1 cellular context compared by ENCODE assay signal in genomic region chr4:183444149-183444952, GRCh38.
TF ChIP-seq lines count a peak whose summit lies in the region.

CDKN2AIP (plus strand) TSS chr4:183444636; CDS start chr4:183444798, 162 bp downstream.

TF ChIP-seq in HepG2, 621 proteins besides CTCF, POLR2A, EP300 and RAD21 (continued from another document and continues in another):
- peak; percentile 98 for TF ChIP-seq ARID4A (CRISPR knock-in tag; IDR thresholded peaks at IDR 0.05; ENCODE audit: borderline replicate concordance)
- no peak for TF ChIP-seq SCMH1 (CRISPR knock-in tag; IDR thresholded peaks at IDR 0.05; ENCODE audit: borderline replicate concordance)
- TF ChIP-seq ZNF782 (CRISPR knock-in tag; IDR thresholded peaks at IDR 0.05; ENCODE audit: borderline replicate concordance), result no peak; the same call in 1 of the 2 replicates
- TF ChIP-seq SALL1 (CRISPR knock-in tag; IDR thresholded peaks at IDR 0.05), result peak; percentile 75
- 0 out of 2 replicates have a peak, but pooled peaks have one; percentile 20 for TF ChIP-seq ZNF331 (CRISPR knock-in tag; IDR thresholded peaks at IDR 0.05)
- TF ChIP-seq IRX3 (CRISPR knock-in tag; IDR thresholded peaks at IDR 0.05; ENCODE audit: borderline replicate concordance, low read depth), result no peak; the same call in 1 of the 2 replicates
- TF ChIP-seq SSRP1 (CRISPR knock-in tag; IDR thresholded peaks at IDR 0.05), result no peak; the same call in 1 of the 2 replicates
- TF ChIP-seq MTA3 (CRISPR knock-in tag; IDR thresholded peaks at IDR 0.05), result no peak
- TF ChIP-seq ZNF891 (CRISPR knock-in tag; IDR thresholded peaks at IDR 0.05), result no peak; the same call in 1 of the 2 replicates
- no peak for TF ChIP-seq NKX3-1 (CRISPR knock-in tag; IDR thresholded peaks at IDR 0.05)
- no peak for TF ChIP-seq TEAD3 (CRISPR knock-in tag; optimal IDR thresholded peaks at IDR 0.05; ENCODE audit: borderline replicate concordance)
- no peak for TF ChIP-seq MLLT10 (CRISPR knock-in tag; IDR thresholded peaks at IDR 0.05)
- TF ChIP-seq CENPX (CRISPR knock-in tag; IDR thresholded peaks at IDR 0.05), result no peak
- TF ChIP-seq ZSCAN31 (CRISPR knock-in tag; IDR thresholded peaks at IDR 0.05; ENCODE audit: low read depth), result peak; percentile 94
- TF ChIP-seq LRRFIP1 (CRISPR knock-in tag; conservative IDR thresholded peaks at IDR 0.05), result no peak
- no peak for TF ChIP-seq BCLAF1 (IDR thresholded peaks at IDR 0.05)
- peak; percentile 83 for TF ChIP-seq MXD1 (CRISPR knock-in tag; IDR thresholded peaks at IDR 0.05)
- no peak for TF ChIP-seq IKZF1 (IDR thresholded peaks at IDR 0.05)
- peak; percentile 19; the same call in 1 of the 2 replicates for TF ChIP-seq CBFB (CRISPR knock-in tag; IDR thresholded peaks at IDR 0.05)
- no peak; the same call in 1 of the 2 replicates for TF ChIP-seq CHCHD3 (CRISPR knock-in tag; IDR thresholded peaks at IDR 0.05)
- peak; percentile 92; the same call in 1 of the 2 replicates for TF ChIP-seq RNF219 (CRISPR knock-in tag; IDR thresholded peaks at IDR 0.05)
- TF ChIP-seq RORA (CRISPR knock-in tag; IDR thresholded peaks at IDR 0.05), result no peak
- peak; percentile 74 for TF ChIP-seq IKZF4 (CRISPR knock-in tag; IDR thresholded peaks at IDR 0.05; ENCODE audit: borderline replicate concordance, low read depth, not compliant biosample characterization)
- TF ChIP-seq ZNF367 (CRISPR knock-in tag; IDR thresholded peaks at IDR 0.05; ENCODE audit: borderline replicate concordance), result no peak
- no peak for TF ChIP-seq PREB (CRISPR knock-in tag; IDR thresholded peaks at IDR 0.05)
- no peak for TF ChIP-seq CREBL2 (CRISPR knock-in tag; IDR thresholded peaks at IDR 0.05; ENCODE audit: borderline replicate concordance)
- peak; percentile 57; the same call in 1 of the 2 replicates for TF ChIP-seq ZNF546 (CRISPR knock-in tag; conservative IDR thresholded peaks at IDR 0.05)
- TF ChIP-seq ZNF18 (CRISPR knock-in tag; IDR thresholded peaks at IDR 0.05; ENCODE audit: insufficient replicate concordance), result peak; percentile 6
- TF ChIP-seq ZNF567 (CRISPR knock-in tag; IDR thresholded peaks at IDR 0.05; ENCODE audit: borderline replicate concordance), result peak; percentile 13; the same call in 1 of the 2 replicates
- TF ChIP-seq ATF2 (CRISPR knock-in tag; IDR thresholded peaks at IDR 0.05), result peak; percentile 24
- TF ChIP-seq ZNF839 (CRISPR knock-in tag; IDR thresholded peaks at IDR 0.05; ENCODE audit: borderline replicate concordance), result no peak
- TF ChIP-seq ZNF234 (CRISPR knock-in tag; conservative IDR thresholded peaks at IDR 0.05), result peak; percentile 4; the same call in 1 of the 2 replicates
- TF ChIP-seq ZNF275 (CRISPR knock-in tag; IDR thresholded peaks at IDR 0.05; ENCODE audit: borderline replicate concordance), result 0 out of 2 replicates have a peak, but pooled peaks have one; percentile 26
- TF ChIP-seq ZBED4 (CRISPR knock-in tag; IDR thresholded peaks at IDR 0.05; ENCODE audit: borderline replicate concordance), result no peak
